In the genomic region with DNA sequence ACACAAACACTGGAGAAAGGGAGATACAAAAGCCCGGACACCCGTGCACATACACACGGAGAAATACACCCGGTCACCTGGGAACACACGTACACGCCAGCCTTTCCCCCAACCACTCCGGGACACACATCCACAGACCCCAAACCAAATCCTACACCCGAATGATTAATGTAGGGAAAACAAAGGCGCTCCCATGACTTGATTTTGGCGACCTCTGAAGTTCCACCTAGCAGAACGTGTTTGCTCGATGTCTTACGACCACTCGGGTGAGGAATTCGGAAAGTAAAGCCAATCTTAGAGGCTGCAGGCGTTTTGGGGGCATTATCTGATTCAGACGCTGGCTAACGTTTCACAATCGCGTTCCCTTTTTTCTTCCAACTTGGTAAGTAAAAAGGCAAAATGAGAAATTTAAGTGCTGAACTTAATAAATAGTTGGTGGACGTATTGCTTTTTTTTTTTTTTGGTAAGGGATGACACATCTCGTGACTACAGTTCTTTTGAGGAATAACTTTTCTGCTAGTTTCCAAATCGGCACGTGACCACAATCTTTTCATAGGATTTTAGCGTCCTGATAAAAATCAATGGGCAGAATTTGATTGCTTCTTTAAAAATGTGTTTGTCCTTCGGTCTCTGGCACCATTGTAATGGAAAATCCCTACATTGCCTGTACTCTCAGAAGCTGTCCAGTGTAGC, we compare ENCODE assay signal across 8 cellular contexts.
DNase-seq lines count a peak whose midpoint lies in the region; ATAC-seq and FAIRE-seq lines count a peak whose summit lies in the region.

No MANE protein-coding gene starts in this region.

- no peak for ATAC-seq in activated naive CD8-positive, alpha-beta T cell treated with anti-CD3 and anti-CD28 coated beads, Interleukin-2, amount 50 U/mL, for 24 hours
- ATAC-seq in stimulated activated naive CD8-positive, alpha-beta T cell treated with anti-CD3 and anti-CD28 coated beads, Interleukin-15, amount 100 ng/mL, for 72 hours, result no peak
- ATAC-seq in HG03039 (IDR thresholded peaks at IDR 0.05; ENCODE audit: unreplicated experiment) (no peak), GM21381 (IDR thresholded peaks at IDR 0.05; ENCODE audit: unreplicated experiment) (no peak)

- H3K36me3 Mint-ChIP-seq in activated naive CD8-positive, alpha-beta T cell treated with anti-CD3 and anti-CD28 coated beads, Interleukin-2, amount 50 U/mL, for 24 hours (ENCODE audit: low read depth), result peaks cover 17% of the 10 kb centered on the region

- peak; percentile 44 for DNase-seq in EH (ENCODE audit: low read depth)
- DNase-seq in HTR-8/SVneo (ENCODE audit: insufficient read length, low spot score), result peak; percentile 19
- DNase-seq in activated naive CD8-positive, alpha-beta T cell treated with anti-CD3 and anti-CD28 coated beads, Interleukin-2, amount 50 U/mL, for 24 hours, result no peak
- no peak for DNase-seq in stimulated activated naive CD8-positive, alpha-beta T cell treated with anti-CD3 and anti-CD28 coated beads, Interleukin-15, amount 100 ng/mL, for 72 hours
- DNase-seq in retina, result no peak

- H3K36me3 ChIP-seq in iPS-18a (ENCODE audit: control insufficient read depth, low read depth, low read length), result no peaks in the 10 kb centered on the region

- H3K9me3 Mint-ChIP-seq in activated naive CD8-positive, alpha-beta T cell treated with anti-CD3 and anti-CD28 coated beads, Interleukin-2, amount 50 U/mL, for 24 hours, result no peaks in the 10 kb centered on the region
- no peaks in the 10 kb centered on the region for H3K9me3 Mint-ChIP-seq in stimulated activated naive CD8-positive, alpha-beta T cell treated with anti-CD3 and anti-CD28 coated beads, Interleukin-15, amount 100 ng/mL, for 72 hours

- no peaks in the 10 kb centered on the region for H3K27me3 Mint-ChIP-seq in activated naive CD8-positive, alpha-beta T cell treated with anti-CD3 and anti-CD28 coated beads, Interleukin-2, amount 50 U/mL, for 24 hours
- H3K27me3 Mint-ChIP-seq in stimulated activated naive CD8-positive, alpha-beta T cell treated with anti-CD3 and anti-CD28 coated beads, Interleukin-15, amount 100 ng/mL, for 72 hours, result no peaks in the 10 kb centered on the region

- peak overlapping the region; percentile 63 for H3K27ac ChIP-seq in iPS-18a (ENCODE audit: low read length)

- peak overlapping the region; percentile 97 for H3K27ac Mint-ChIP-seq in activated naive CD8-positive, alpha-beta T cell treated with anti-CD3 and anti-CD28 coated beads, Interleukin-2, amount 50 U/mL, for 24 hours
- peak overlapping the region; percentile 21 to 100 for H3K27ac Mint-ChIP-seq in stimulated activated naive CD8-positive, alpha-beta T cell treated with anti-CD3 and anti-CD28 coated beads, Interleukin-15, amount 100 ng/mL, for 72 hours

- no peak for FAIRE-seq in HTR-8/SVneo (lab: Jason Lieb, UNC)

- H3K4me1 Mint-ChIP-seq in activated naive CD8-positive, alpha-beta T cell treated with anti-CD3 and anti-CD28 coated beads, Interleukin-2, amount 50 U/mL, for 24 hours, result peaks cover 81% of the 10 kb centered on the region
- peaks cover 66% of the 10 kb centered on the region for H3K4me1 Mint-ChIP-seq in stimulated activated naive CD8-positive, alpha-beta T cell treated with anti-CD3 and anti-CD28 coated beads, Interleukin-15, amount 100 ng/mL, for 72 hours

- no peaks in the 10 kb centered on the region for H3K9me3 ChIP-seq in iPS-18a (ENCODE audit: control insufficient read depth, low read depth, low read length)

- peak overlapping the region; percentile 97 for H3K4me3 ChIP-seq in iPS-18a (ENCODE audit: low read length)

- peak overlapping the region; percentile 91 for H3K9ac ChIP-seq in iPS-18a (ENCODE audit: low read length)

- peaks cover 15% of the 10 kb centered on the region for H3K27me3 ChIP-seq in iPS-18a (ENCODE audit: control insufficient read depth, insufficient read depth, low read length)

- H3K4me3 Mint-ChIP-seq in activated naive CD8-positive, alpha-beta T cell treated with anti-CD3 and anti-CD28 coated beads, Interleukin-2, amount 50 U/mL, for 24 hours, result peak overlapping the region; percentile 91
- H3K4me3 Mint-ChIP-seq in stimulated activated naive CD8-positive, alpha-beta T cell treated with anti-CD3 and anti-CD28 coated beads, Interleukin-15, amount 100 ng/mL, for 72 hours, result peak overlapping the region; percentile 90 to 93

- H3K4me1 ChIP-seq in iPS-18a (ENCODE audit: control insufficient read depth, low read depth, low read length), result peaks cover 37% of the 10 kb centered on the region

Comparison
In these comparisons a context has a peak if more than half of its experiments do, and no peak if none do; other contexts are left out.
1. DNase-seq: peak in EH (single experiment) and HTR-8/SVneo (single experiment); none in activated naive CD8-positive, alpha-beta T cell treated with anti-CD3 and anti-CD28 coated beads, Interleukin-2, amount 50 U/mL, for 24 hours (single experiment), stimulated activated naive CD8-positive, alpha-beta T cell treated with anti-CD3 and anti-CD28 coated beads, Interleukin-15, amount 100 ng/mL, for 72 hours (0 of 2) and retina (single experiment).